10 cellular contexts compared by ENCODE assay signal in genomic region chr1:65310078-65310587, GRCh38. TPM values are rescaled to one million over a fixed set of nuclear protein-coding genes. Genes with fewer than 3 reads are reported as not detected.
DNase-seq lines count a peak whose midpoint lies in the region; ATAC-seq and TF ChIP-seq lines count a peak whose summit lies in the region.
"Had no signal": no experiment of that assay in that cellular context is flagged by ENCODE, and none has a peak within 500 bp of the region (broad histone marks: within the 10 kb centered on the region; RNA-seq: fewer than 3 reads in every experiment).

No MANE protein-coding gene starts in this region.

- POLR2A ChIA-PET in activated CD4-positive, alpha-beta memory T cell treated with anti-CD3 and anti-CD28 coated beads for 36 hours (lab: Charles Lee) = interaction anchor here (1.2 kb wide), 1 partner anchor 10 kb away, joined by 3 read pairs; no protein-coding TSS in a partner anchor

- H3K4me3 Mint-ChIP-seq in activated CD4-positive, alpha-beta memory T cell treated with anti-CD3 and anti-CD28 coated beads for 36 hours = no peak overlapping the region

- H3K4me3 ChIP-seq in SK-N-MC (peak overlapping the region; percentile 80), left ventricle myocardium inferior (peak overlapping the region; percentile 66), skin epidermis (peak overlapping the region in 4 of 7 experiments; percentile 14 to 36 (median 20))

- CTCF ChIA-PET in activated CD4-positive, alpha-beta memory T cell treated with anti-CD3 and anti-CD28 coated beads for 36 hours (lab: Charles Lee) = interaction anchor here (1.1 kb wide), 1 partner anchor 121 kb away, joined by 3 read pairs; no protein-coding TSS in a partner anchor

- H3K9me3 ChIP-seq in SK-N-MC (ENCODE audit: low read depth, low read length) (no peaks in the 10 kb centered on the region), left ventricle myocardium inferior (replicated peaks) (no peaks in the 10 kb centered on the region)

- H3K36me3 Mint-ChIP-seq in activated CD4-positive, alpha-beta memory T cell treated with anti-CD3 and anti-CD28 coated beads for 36 hours = no peaks in the 10 kb centered on the region
- H3K36me3 Mint-ChIP-seq: CD4-positive, CD25-positive, alpha-beta regulatory T cell; naive B cell had no signal

- DNase-seq in Right ventricle myocardium inferior (ENCODE audit: missing footprints) (no peak), cardiac septum (ENCODE audit: low spot score) (no peak), SK-N-MC (ENCODE audit: low read depth, low spot score) (no peak), left ventricle myocardium inferior (peak; percentile 25)
- no peak for DNase-seq in activated CD4-positive, alpha-beta memory T cell treated with anti-CD3 and anti-CD28 coated beads for 36 hours
- no peak for DNase-seq in activated T-cell treated with anti-CD3 and anti-CD28 coated beads, Interleukin-2, amount 50 U/mL, for 48 hours
- no peak for DNase-seq in stimulated activated CD4-positive, alpha-beta T cell treated with anti-CD3 and anti-CD28 coated beads, Interleukin-1b, Interleukin-23, amount 100 ng/mL, for 48 hours

- peaks cover 20% of the 10 kb centered on the region for H3K4me1 ChIP-seq in left ventricle myocardium inferior

- intact Hi-C loops in Right ventricle myocardium inferior (cut with DNase I) = no loop called here
- intact Hi-C loops in cardiac septum (cut with DNase I) = no loop called here
- intact Hi-C loops in left ventricle myocardium inferior (cut with micrococcal nuclease) = no loop called here
- intact Hi-C loops in activated CD4-positive, alpha-beta memory T cell treated with anti-CD3 and anti-CD28 coated beads for 36 hours (cut with micrococcal nuclease) = no loop called here

- no peak for TF ChIP-seq CTCF in left ventricle myocardium inferior (IDR thresholded peaks at IDR 0.05; ENCODE audit: borderline replicate concordance)

- H3K9me3 Mint-ChIP-seq in activated CD4-positive, alpha-beta memory T cell treated with anti-CD3 and anti-CD28 coated beads for 36 hours = no peaks in the 10 kb centered on the region

- no peak overlapping the region for H3K9ac ChIP-seq in SK-N-MC (ENCODE audit: insufficient read length)

- ATAC-seq in Right ventricle myocardium inferior = peak; percentile 45

- H3K27me3 Mint-ChIP-seq in activated CD4-positive, alpha-beta memory T cell treated with anti-CD3 and anti-CD28 coated beads for 36 hours = peaks cover 35% of the 10 kb centered on the region

- H3K27ac ChIP-seq in SK-N-MC = no peak overlapping the region
- peak overlapping the region; percentile 19 for H3K27ac ChIP-seq in left ventricle myocardium inferior (replicated peaks)
- H3K27ac ChIP-seq in skin epidermis = no peak overlapping the region

- H3K4me1 Mint-ChIP-seq in activated CD4-positive, alpha-beta memory T cell treated with anti-CD3 and anti-CD28 coated beads for 36 hours (ENCODE audit: low read depth) = peaks cover 3% of the 10 kb centered on the region

- H3K36me3 ChIP-seq in SK-N-MC (ENCODE audit: insufficient read depth, low read length) = no peaks in the 10 kb centered on the region
- no peaks in the 10 kb centered on the region for H3K36me3 ChIP-seq in left ventricle myocardium inferior

- no peak overlapping the region for H3K27ac Mint-ChIP-seq in activated CD4-positive, alpha-beta memory T cell treated with anti-CD3 and anti-CD28 coated beads for 36 hours
- H3K27ac Mint-ChIP-seq: CD4-positive, CD25-positive, alpha-beta regulatory T cell; naive B cell had no signal

- H3K27me3 ChIP-seq in left ventricle myocardium inferior (ENCODE audit: low read depth) = peaks cover 51% of the 10 kb centered on the region

RNA-seq across cellular contexts. Expression of gene DNAJC6, which starts 0.8 kb away (rescaled TPM):
- total RNA-seq in Right ventricle myocardium inferior (2.0 TPM), cardiac septum (6.5 TPM), left ventricle myocardium inferior (4.7 TPM)
- 1 to 10 TPM; 3.2 to 3.9 TPM for total RNA-seq in activated CD4-positive, alpha-beta memory T cell treated with anti-CD3 and anti-CD28 coated beads for 36 hours

Comparison
In these comparisons a context has a peak if more than half of its experiments do, and no peak if none do; other contexts are left out.
1. H3K4me3 ChIP-seq: peak in every context shown above with its lines; median percentile 80 in SK-N-MC; 66 in left ventricle myocardium inferior; 20 in skin epidermis.